24 cellular contexts compared by ENCODE assay signal in genomic region chr5:95972196-95972595, GRCh38.
"Had no signal": no experiment of that assay in that cellular context is flagged by ENCODE, and none has a peak within 500 bp of the region (broad histone marks: within the 10 kb centered on the region; RNA-seq: fewer than 3 reads in every experiment).

No MANE protein-coding gene starts in this region.

- H3K4me1 Mint-ChIP-seq: mesothelial cell of epicardium, naive B cell had no signal

- H3K4me3 Mint-ChIP-seq: immature natural killer cell, mesothelial cell of epicardium, naive B cell had no signal

- ATAC-seq: foreskin keratinocyte, gastroesophageal sphincter, heart left ventricle, left cardiac atrium, left lung, left ventricle myocardium superior, lower lobe of right lung, mucosa of descending colon had no signal

- H3K9me3 ChIP-seq: esophagus muscularis mucosa, gastroesophageal sphincter, left lung, lower lobe of right lung, mucosa of descending colon had no signal

- H3K9me3 Mint-ChIP-seq: mesothelial cell of epicardium had no signal

- H3K36me3 Mint-ChIP-seq: immature natural killer cell, mesothelial cell of epicardium, naive B cell had no signal

- H3K4me1 ChIP-seq: esophagus muscularis mucosa, foreskin keratinocyte, gastroesophageal sphincter, lower lobe of right lung had no signal

- H3K27ac Mint-ChIP-seq: mesothelial cell of epicardium, naive B cell had no signal

- DNase-seq: dermis blood vessel endothelial cell; dorsolateral prefrontal cortex; effector CD4-positive, alpha-beta T cell; effector memory CD4-positive, alpha-beta T cell; foreskin keratinocyte; heart left ventricle; hypothalamus; immature natural killer cell; left cardiac atrium; left lung; left ventricle myocardium superior; lower lobe of right lung; mesenchymal stem cell; mucosa of descending colon; naive B cell had no signal

- H3K36me3 ChIP-seq: esophagus muscularis mucosa, gastroesophageal sphincter, heart left ventricle, left lung, lower lobe of right lung had no signal

- H3K4me3 ChIP-seq: coronary artery, dorsolateral prefrontal cortex, esophagus muscularis mucosa, gastroesophageal sphincter, heart left ventricle, hepatocyte, left lung, lower lobe of right lung, mucosa of descending colon had no signal

- H3K4me2 ChIP-seq: hepatocyte had no signal

- FAIRE-seq: colon, endothelial cell of umbilical vein, frontal cortex, keratinocyte had no signal

- H3K27ac ChIP-seq: coronary artery, dorsolateral prefrontal cortex, esophagus muscularis mucosa, foreskin keratinocyte, gastroesophageal sphincter, heart left ventricle, hepatocyte, left lung, lower lobe of right lung had no signal
